ENCODE assay signal across 8 cellular contexts in the genomic region with DNA sequence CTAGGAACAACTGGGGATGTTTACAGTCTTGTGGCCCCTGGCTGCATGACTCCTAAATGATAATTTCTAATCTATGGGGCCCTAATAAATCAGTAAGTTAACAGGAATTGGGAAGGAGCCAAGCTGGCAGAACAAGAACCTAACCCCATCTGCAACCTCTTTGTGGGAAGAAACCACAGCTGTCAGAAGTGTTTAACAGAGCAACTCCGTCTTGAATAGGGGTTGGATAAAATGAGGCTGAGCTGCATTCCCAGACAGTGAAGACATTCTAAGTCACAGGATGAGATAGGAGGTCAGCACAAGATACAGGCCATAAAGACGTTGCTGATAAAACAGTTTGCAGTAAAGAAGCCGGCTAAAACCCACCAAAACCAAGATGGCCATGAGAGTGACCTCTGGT. TPM values are rescaled to one million over a fixed set of nuclear protein-coding genes. Genes with fewer than 3 reads are reported as not detected.
DNase-seq lines count a peak whose midpoint lies in the region; FAIRE-seq and TF ChIP-seq lines count a peak whose summit lies in the region.
"Not testable (repeated sequence)": the region's sequence is repeated elsewhere in the genome, so short reads cannot be mapped to it uniquely, and the experiment has no call there.
"Had no signal": no experiment of that assay in that cellular context is flagged by ENCODE, and none has a peak within 500 bp of the region (broad histone marks: within the 10 kb centered on the region; RNA-seq: fewer than 3 reads in every experiment).

No MANE protein-coding gene starts in this region.

- not testable (repeated sequence) for H3K9ac ChIP-seq in GM23248

- FAIRE-seq in bronchial epithelial cell (lab: Jason Lieb, UNC), result not testable (repeated sequence)

- H3K9me3 Mint-ChIP-seq in neural crest cell, result not testable (repeated sequence)

- H3K4me1 Mint-ChIP-seq in neural crest cell, result peaks cover 27% of the 10 kb centered on the region

- WGBS in GM23248 (ENCODE audit: low coverage in 1 of 2, low lambda C conversion rate in 2 of 2, missing lambda C conversion rate in 2 of 2), 2 experiments, result 23 to 34% methylated on average over 3 of the region's 3 CpGs
- 7% methylated on average over 3 of the region's 3 CpGs for WGBS in hepatocyte (ENCODE audit: low lambda C conversion rate, missing lambda C conversion rate)

- H3K4me3 Mint-ChIP-seq in neural crest cell, result peak overlapping the region; percentile 12

- H2AFZ ChIP-seq in GM23248, hepatocyte: not testable (repeated sequence)

- H4K20me1 ChIP-seq in GM23248 (ENCODE audit: insufficient read depth); hepatocyte (ENCODE audit: insufficient read depth, poor library complexity, severe bottlenecking): not testable (repeated sequence)

- H3K9me2 ChIP-seq in GM23248 (ENCODE audit: insufficient read depth); hepatocyte (replicated peaks; ENCODE audit: insufficient read depth): not testable (repeated sequence)

- H3K4me1 ChIP-seq in GM23248 (ENCODE audit: insufficient read depth); hepatocyte (ENCODE audit: insufficient read depth): not testable (repeated sequence)

- H3K27ac Mint-ChIP-seq in neural crest cell (ENCODE audit: unreplicated experiment), result not testable (repeated sequence)

- peaks cover 28% of the 10 kb centered on the region for H3K36me3 Mint-ChIP-seq in neural crest cell (ENCODE audit: low read depth)

- peaks cover 29% of the 10 kb centered on the region for H3K79me2 ChIP-seq in GM23248 (ENCODE audit: insufficient read depth)
- H3K79me2 ChIP-seq in hepatocyte, result peaks cover 25% of the 10 kb centered on the region

- in situ Hi-C loops in GM23248 (cut with MboI), result not testable (repeated sequence)

- H3K27me3 ChIP-seq in GM23248 (replicated peaks; ENCODE audit: insufficient read depth); bronchial epithelial cell (ENCODE audit: control insufficient read depth, insufficient read depth, low read length); hepatocyte: not testable (repeated sequence)

- not testable (repeated sequence) for H3K27me3 Mint-ChIP-seq in neural crest cell (ENCODE audit: low read depth)

- DNase-seq in AG20443 (ENCODE audit: low spot score) (peak; percentile 33), GM23248 (peak; percentile 55), RPMI7951 (ENCODE audit: low read depth) (peak; percentile 82), bronchial epithelial cell (ENCODE audit: low read depth) (peak; percentile 42), fibroblast of mammary gland (ENCODE audit: low read depth) (peak; percentile 38), hepatocyte (ENCODE audit: low spot score) (peak; percentile 57)
- not testable (repeated sequence) for DNase-seq in neural crest cell (ENCODE audit: low read depth, low spot score)

- not testable (repeated sequence) for H3F3A ChIP-seq in GM23248 (ENCODE audit: insufficient read depth)

- H3K27ac ChIP-seq in GM23248, result peak overlapping the region; percentile 40; the same call in 1 of the 2 replicates
- peak overlapping the region; percentile 81 for H3K27ac ChIP-seq in hepatocyte

- H3K4me2 ChIP-seq in GM23248 (ENCODE audit: unreplicated experiment); hepatocyte: not testable (repeated sequence)

- not testable (repeated sequence) for H3K9me3 ChIP-seq in GM23248 (ENCODE audit: low read depth); hepatocyte (ENCODE audit: low read depth)

- not testable (repeated sequence) for H3K4me3 ChIP-seq in GM23248; bronchial epithelial cell (ENCODE audit: low read depth, low read length); fibroblast of mammary gland (ENCODE audit: control insufficient read depth, low read depth, low read length); hepatocyte

- H3K36me3 ChIP-seq in GM23248 (ENCODE audit: low read depth); bronchial epithelial cell (ENCODE audit: control insufficient read depth, insufficient read depth, low read length); hepatocyte (replicated peaks; ENCODE audit: insufficient read depth, low read depth): not testable (repeated sequence)

- not testable (repeated sequence) for TF ChIP-seq CTCF in bronchial epithelial cell (IDR thresholded peaks at IDR 0.05; ENCODE audit: insufficient read depth, low read length, severe bottlenecking); fibroblast of mammary gland (conservative IDR thresholded peaks at IDR 0.05; ENCODE audit: control insufficient read depth, insufficient read depth, low read depth, low read length); hepatocyte (IDR thresholded peaks at IDR 0.05; ENCODE audit: poor library complexity); neural crest cell (conservative IDR thresholded peaks at IDR 0.05)

RNA-seq across cellular contexts. Expression of a gene that starts 1.9 kb away (rescaled TPM):
- total RNA-seq in GM23248 (2014; rRNA removed; shearing (Covaris generic)), result 3.3 and 3.6 TPM in 2 replicates
- 11.7 and 14.1 TPM in 2 replicates for polyA plus RNA-seq in GM23248 (2016; fragmentation: Nextera tagmentation; extraction: Ambion mirVana)
- 0.60 and 1.3 TPM in 2 replicates for total RNA-seq in RPMI7951 (2014; rRNA removed; shearing (Covaris generic))
- 6.4 and 6.8 TPM in 2 replicates for total RNA-seq in bronchial epithelial cell
- 11.4 and 16.1 TPM in 2 replicates for total RNA-seq in hepatocyte
- 19.2 and 40.0 TPM in 2 replicates for polyA plus RNA-seq in hepatocyte
- total RNA-seq in neural crest cell, result 44.3 and 45.4 TPM in 2 replicates

RNA-seq across cellular contexts. Expression of a gene that starts 25.7 kb away (rescaled TPM):
- total RNA-seq in GM23248 (2014; rRNA removed; shearing (Covaris generic)), result 9.8 and 14.7 TPM in 2 replicates
- polyA plus RNA-seq in GM23248 (2016; fragmentation: Nextera tagmentation; extraction: Ambion mirVana), result 3.6 and 5.1 TPM in 2 replicates
- 9.3 and 9.5 TPM in 2 replicates for total RNA-seq in RPMI7951 (2014; rRNA removed; shearing (Covaris generic))
- total RNA-seq in bronchial epithelial cell, result 14.2 and 15.5 TPM in 2 replicates
- total RNA-seq in hepatocyte, result 11.4 and 14.3 TPM in 2 replicates
- 3.9 and 6.2 TPM in 2 replicates for polyA plus RNA-seq in hepatocyte
- total RNA-seq in neural crest cell, result 22.3 and 23.3 TPM in 2 replicates

RNA-seq across cellular contexts. Expression of a gene that starts 41.0 kb away (rescaled TPM):
- total RNA-seq in GM23248 (2014; rRNA removed; shearing (Covaris generic)), result 10.0 and 14.3 TPM in 2 replicates
- 6.9 and 8.0 TPM in 2 replicates for polyA plus RNA-seq in GM23248 (2016; fragmentation: Nextera tagmentation; extraction: Ambion mirVana)
- total RNA-seq in RPMI7951 (2014; rRNA removed; shearing (Covaris generic)), result 10.6 and 11.4 TPM in 2 replicates
- 11.8 and 19.5 TPM in 2 replicates for total RNA-seq in bronchial epithelial cell
- 36.8 and 60.5 TPM in 2 replicates for total RNA-seq in hepatocyte
- 8.8 and 11.5 TPM in 2 replicates for polyA plus RNA-seq in hepatocyte
- 45.4 and 46.1 TPM in 2 replicates for total RNA-seq in neural crest cell

RNA-seq across cellular contexts. Expression of a gene that starts 44.5 kb away (rescaled TPM):
- 2.6 and 2.8 TPM in 2 replicates for total RNA-seq in GM23248 (2014; rRNA removed; shearing (Covaris generic))
- 1.0 and 2.2 TPM in 2 replicates for polyA plus RNA-seq in GM23248 (2016; fragmentation: Nextera tagmentation; extraction: Ambion mirVana)
- total RNA-seq in RPMI7951 (2014; rRNA removed; shearing (Covaris generic)), result 2.1 and 3.1 TPM in 2 replicates
- total RNA-seq in bronchial epithelial cell, result 5.5 and 6.1 TPM in 2 replicates
- 6.1 and 8.2 TPM in 2 replicates for total RNA-seq in hepatocyte
- 2.8 and 3.2 TPM in 2 replicates for polyA plus RNA-seq in hepatocyte
- 21.7 and 30.4 TPM in 2 replicates for total RNA-seq in neural crest cell
- total RNA-seq: HT1080 had no signal

RNA-seq across cellular contexts. Expression of a gene that starts 56.8 kb away (rescaled TPM):
- 1.5 and 5.2 TPM in 2 replicates for total RNA-seq in GM23248 (2014; rRNA removed; shearing (Covaris generic))
- polyA plus RNA-seq in GM23248 (2016; fragmentation: Nextera tagmentation; extraction: Ambion mirVana) (3.1 and 3.3 TPM in 2 replicates), hepatocyte (3.7 and 4.6 TPM in 2 replicates)
- 2.7 and 4.6 TPM in 2 replicates for total RNA-seq in RPMI7951 (2014; rRNA removed; shearing (Covaris generic))
- total RNA-seq in bronchial epithelial cell (8.3 and 8.4 TPM in 2 replicates), hepatocyte (5.4 and 8.8 TPM in 2 replicates), neural crest cell (11.3 and 12.6 TPM in 2 replicates)
